Comparison of ENCODE assay signal across 33 cellular contexts in the genomic region with DNA sequence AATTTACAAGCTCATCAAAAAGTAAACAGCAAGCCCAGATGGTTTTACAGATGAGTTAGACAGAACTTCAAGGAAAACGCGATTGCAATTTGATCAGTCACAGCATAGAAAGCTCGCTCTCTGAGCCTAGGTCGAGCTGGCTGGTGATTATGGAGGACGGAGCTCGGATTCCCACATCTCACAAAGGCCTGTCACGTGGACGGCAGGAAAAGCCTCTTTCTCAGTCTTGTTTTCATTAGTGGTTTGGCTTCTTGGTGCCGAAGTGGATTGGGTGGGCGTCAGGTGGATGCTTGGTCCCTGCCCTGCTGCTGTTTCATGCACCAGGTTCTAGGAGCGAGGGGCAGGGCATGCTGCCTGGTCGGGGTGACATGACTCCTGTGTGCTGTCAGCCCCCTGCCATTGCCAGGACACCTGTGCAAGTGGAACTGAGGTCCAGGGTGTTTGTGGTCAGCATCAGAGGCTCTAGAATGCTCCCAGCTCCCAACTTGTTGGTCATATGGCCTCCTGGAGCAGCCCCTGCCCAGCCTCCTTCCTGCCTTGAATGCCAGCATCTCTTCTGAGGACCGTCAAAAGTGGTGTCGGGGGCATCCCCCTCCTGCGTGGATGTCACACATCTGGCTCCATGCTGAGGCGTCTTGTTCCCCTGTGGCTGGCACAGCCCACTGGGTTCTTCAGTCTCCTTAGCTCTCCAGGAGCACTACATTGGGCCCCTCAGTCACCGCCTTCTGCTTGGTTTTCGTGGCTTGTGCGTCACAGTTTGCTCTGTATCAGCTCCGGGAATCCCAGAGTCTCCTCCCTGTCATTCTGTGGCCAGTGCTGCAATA. TPM values are rescaled to one million over a fixed set of nuclear protein-coding genes. Genes with fewer than 3 reads are reported as not detected.
DNase-seq lines count a peak whose midpoint lies in the region; ATAC-seq and TF ChIP-seq lines count a peak whose summit lies in the region.
"Had no signal": no experiment of that assay in that cellular context is flagged by ENCODE, and none has a peak within 500 bp of the region (broad histone marks: within the 10 kb centered on the region; RNA-seq: fewer than 3 reads in every experiment).

No MANE protein-coding gene starts in this region.

- peak; percentile 16 for DNase-seq in activated CD8-positive, alpha-beta T cell treated with anti-CD3 and anti-CD28 coated beads, Interleukin-2, amount 10 ng/mL, durations not matched to agents 7 days and 5 days
- DNase-seq in activated CD8-positive, alpha-beta T cell treated with anti-CD3 and anti-CD28 coated beads for 36 hours = no peak
- DNase-seq in activated CD8-positive, alpha-beta memory T cell treated with anti-CD3 and anti-CD28 coated beads, Interleukin-2, amount 10 ng/mL, durations not matched to agents 7 days and 5 days = peak; percentile 31
- peak; percentile 64 for DNase-seq in left kidney (ENCODE audit: low read depth, low spot score)
- peak; percentile 7 for DNase-seq in stomach
- DNase-seq in glomerular visceral epithelial cell (ENCODE audit: extremely low spot score) = no peak
- DNase-seq in stimulated activated CD4-positive, alpha-beta T cell treated with anti-CD3 and anti-CD28 coated beads, Interleukin-15, amount 100 ng/mL, for 24 hours = no peak
- DNase-seq: activated CD4-positive, alpha-beta T cell treated with anti-CD3 and anti-CD28 coated beads for 4 hours; activated naive CD8-positive, alpha-beta T cell treated with anti-CD3 and anti-CD28 coated beads for 36 hours; CD4-positive, alpha-beta T cell; dermis blood vessel endothelial cell; DMS 273 treated with DMSO at 0.1 percent for 48 hours; EL; hypothalamus; KBM-7; left ventricle myocardium superior; MG63; midbrain; naive thymus-derived CD8-positive, alpha-beta T cell; NCI-H2029 treated with DMSO at 0.1 percent for 48 hours; NCI-H226; NCI-H69; retina; SHP77 treated with DMSO at 0.1 percent for 48 hours had no signal

- H3K27ac Mint-ChIP-seq in activated CD8-positive, alpha-beta T cell treated with anti-CD3 and anti-CD28 coated beads, Interleukin-2, amount 10 ng/mL, durations not matched to agents 7 days and 5 days = no peak overlapping the region
- H3K27ac Mint-ChIP-seq in activated CD8-positive, alpha-beta T cell treated with anti-CD3 and anti-CD28 coated beads for 36 hours = no peak overlapping the region
- H3K27ac Mint-ChIP-seq in activated CD8-positive, alpha-beta memory T cell treated with anti-CD3 and anti-CD28 coated beads, Interleukin-2, amount 10 ng/mL, durations not matched to agents 7 days and 5 days = no peak overlapping the region
- H3K27ac Mint-ChIP-seq in stimulated activated memory B cell treated with anti-CD40 and anti-IgM and Interleukin-4, amounts not matched to agents 10 μg/mL and 1 μg/mL and 100 μg/mL, for 72 hours = no peak overlapping the region
- H3K27ac Mint-ChIP-seq: activated naive CD8-positive, alpha-beta T cell treated with anti-CD3 and anti-CD28 coated beads for 36 hours; activated T-helper 17 cell treated with anti-CD3 and anti-CD28 coated beads, Interleukin-2, amount 50 U/mL, for 72 hours; CD4-positive, alpha-beta T cell; naive thymus-derived CD8-positive, alpha-beta T cell; T-helper 2 cell treated with Interferon-gamma antibody and Interleukin-4, amounts not matched to agents 5 μg/mL and 100 μg/mL, for 36 hours had no signal

- H3K27me3 ChIP-seq in stomach = no peaks in the 10 kb centered on the region
- H3K27me3 ChIP-seq: cardiac muscle cell, MG63, ovary, upper lobe of left lung had no signal

- no peak overlapping the region for H3K4me3 Mint-ChIP-seq in activated CD8-positive, alpha-beta T cell treated with anti-CD3 and anti-CD28 coated beads, Interleukin-2, amount 10 ng/mL, durations not matched to agents 7 days and 5 days
- no peak overlapping the region for H3K4me3 Mint-ChIP-seq in activated CD8-positive, alpha-beta T cell treated with anti-CD3 and anti-CD28 coated beads for 36 hours
- no peak overlapping the region for H3K4me3 Mint-ChIP-seq in activated CD8-positive, alpha-beta memory T cell treated with anti-CD3 and anti-CD28 coated beads, Interleukin-2, amount 10 ng/mL, durations not matched to agents 7 days and 5 days
- H3K4me3 Mint-ChIP-seq in stimulated activated memory B cell treated with anti-CD40 and anti-IgM and Interleukin-4, amounts not matched to agents 10 μg/mL and 1 μg/mL and 100 μg/mL, for 72 hours = no peak overlapping the region
- H3K4me3 Mint-ChIP-seq: activated naive CD8-positive, alpha-beta T cell treated with anti-CD3 and anti-CD28 coated beads for 36 hours; activated T-helper 17 cell treated with anti-CD3 and anti-CD28 coated beads, Interleukin-2, amount 50 U/mL, for 72 hours; CD4-positive, alpha-beta T cell; naive thymus-derived CD8-positive, alpha-beta T cell; T-helper 2 cell treated with Interferon-gamma antibody and Interleukin-4, amounts not matched to agents 5 μg/mL and 100 μg/mL, for 36 hours had no signal

- no peaks in the 10 kb centered on the region for H3K36me3 Mint-ChIP-seq in activated CD8-positive, alpha-beta T cell treated with anti-CD3 and anti-CD28 coated beads, Interleukin-2, amount 10 ng/mL, durations not matched to agents 7 days and 5 days (ENCODE audit: low read depth)
- H3K36me3 Mint-ChIP-seq in activated CD8-positive, alpha-beta T cell treated with anti-CD3 and anti-CD28 coated beads for 36 hours (ENCODE audit: low read depth) = no peaks in the 10 kb centered on the region
- no peaks in the 10 kb centered on the region for H3K36me3 Mint-ChIP-seq in activated CD8-positive, alpha-beta memory T cell treated with anti-CD3 and anti-CD28 coated beads, Interleukin-2, amount 10 ng/mL, durations not matched to agents 7 days and 5 days
- H3K36me3 Mint-ChIP-seq in stimulated activated memory B cell treated with anti-CD40 and anti-IgM and Interleukin-4, amounts not matched to agents 10 μg/mL and 1 μg/mL and 100 μg/mL, for 72 hours = no peaks in the 10 kb centered on the region
- H3K36me3 Mint-ChIP-seq: activated naive CD8-positive, alpha-beta T cell treated with anti-CD3 and anti-CD28 coated beads for 36 hours; naive thymus-derived CD8-positive, alpha-beta T cell had no signal

- no peak overlapping the region for H3K4me3 ChIP-seq in stomach
- H3K4me3 ChIP-seq: cardiac muscle cell, MG63, ovary, smooth muscle cell, upper lobe of left lung had no signal

- no peaks in the 10 kb centered on the region for H3K4me1 ChIP-seq in stomach
- H3K4me1 ChIP-seq: upper lobe of left lung had no signal

- CTCF ChIA-PET in activated CD8-positive, alpha-beta T cell treated with anti-CD3 and anti-CD28 coated beads, Interleukin-2, amount 10 ng/mL, durations not matched to agents 7 days and 5 days (lab: Charles Lee) = no interaction called here
- CTCF ChIA-PET in activated CD8-positive, alpha-beta T cell treated with anti-CD3 and anti-CD28 coated beads for 36 hours (lab: Charles Lee) = no interaction called here
- CTCF ChIA-PET in activated CD8-positive, alpha-beta memory T cell treated with anti-CD3 and anti-CD28 coated beads, Interleukin-2, amount 10 ng/mL, durations not matched to agents 7 days and 5 days (lab: Charles Lee) = no interaction called here

- no peaks in the 10 kb centered on the region for H3K9me3 Mint-ChIP-seq in activated CD8-positive, alpha-beta T cell treated with anti-CD3 and anti-CD28 coated beads, Interleukin-2, amount 10 ng/mL, durations not matched to agents 7 days and 5 days (ENCODE audit: insufficient read depth)
- H3K9me3 Mint-ChIP-seq in activated CD8-positive, alpha-beta T cell treated with anti-CD3 and anti-CD28 coated beads for 36 hours = no peaks in the 10 kb centered on the region
- H3K9me3 Mint-ChIP-seq in activated CD8-positive, alpha-beta memory T cell treated with anti-CD3 and anti-CD28 coated beads, Interleukin-2, amount 10 ng/mL, durations not matched to agents 7 days and 5 days (ENCODE audit: low read depth) = no peaks in the 10 kb centered on the region
- H3K9me3 Mint-ChIP-seq in stimulated activated memory B cell treated with anti-CD40 and anti-IgM and Interleukin-4, amounts not matched to agents 10 μg/mL and 1 μg/mL and 100 μg/mL, for 72 hours = no peaks in the 10 kb centered on the region
- H3K9me3 Mint-ChIP-seq: activated naive CD8-positive, alpha-beta T cell treated with anti-CD3 and anti-CD28 coated beads for 36 hours; activated T-helper 17 cell treated with anti-CD3 and anti-CD28 coated beads, Interleukin-2, amount 50 U/mL, for 72 hours; CD4-positive, alpha-beta T cell; naive thymus-derived CD8-positive, alpha-beta T cell; T-helper 2 cell treated with Interferon-gamma antibody and Interleukin-4, amounts not matched to agents 5 μg/mL and 100 μg/mL, for 36 hours had no signal

- 87 to 90% (median 90%) methylated on average over 18 to 20 of the region's 20 CpGs for WGBS in stomach, 5 donors

- no peak overlapping the region for H3K27ac ChIP-seq in stomach
- H3K27ac ChIP-seq: 22Rv1, cardiac muscle cell, ovary, upper lobe of left lung had no signal

- TF ChIP-seq CTCF in activated CD8-positive, alpha-beta T cell treated with anti-CD3 and anti-CD28 coated beads for 36 hours (IDR thresholded peaks at IDR 0.05) = no peak
- no peak for TF ChIP-seq CTCF in stomach (IDR thresholded peaks at IDR 0.05)

- POLR2A ChIA-PET in activated CD8-positive, alpha-beta T cell treated with anti-CD3 and anti-CD28 coated beads, Interleukin-2, amount 10 ng/mL, durations not matched to agents 7 days and 5 days (lab: Charles Lee) = no interaction called here
- POLR2A ChIA-PET in activated CD8-positive, alpha-beta T cell treated with anti-CD3 and anti-CD28 coated beads for 36 hours (lab: Charles Lee) = no interaction called here

- no peaks in the 10 kb centered on the region for H3K9me3 ChIP-seq in stomach
- H3K9me3 ChIP-seq: MG63, ovary, upper lobe of left lung had no signal

- no peak for TF ChIP-seq POLR2A in stomach (IDR thresholded peaks at IDR 0.05)

- intact Hi-C loops in activated CD8-positive, alpha-beta T cell treated with anti-CD3 and anti-CD28 coated beads for 36 hours (cut with micrococcal nuclease) = no loop called here
- intact Hi-C loops in stomach (cut with DNase I; ENCODE audit: low total_unique reads) = no loop called here

- H3K4me1 Mint-ChIP-seq in activated CD8-positive, alpha-beta T cell treated with anti-CD3 and anti-CD28 coated beads, Interleukin-2, amount 10 ng/mL, durations not matched to agents 7 days and 5 days (ENCODE audit: low read depth) = no peaks in the 10 kb centered on the region
- no peaks in the 10 kb centered on the region for H3K4me1 Mint-ChIP-seq in activated CD8-positive, alpha-beta T cell treated with anti-CD3 and anti-CD28 coated beads for 36 hours (ENCODE audit: low read depth)
- H3K4me1 Mint-ChIP-seq in activated CD8-positive, alpha-beta memory T cell treated with anti-CD3 and anti-CD28 coated beads, Interleukin-2, amount 10 ng/mL, durations not matched to agents 7 days and 5 days = no peaks in the 10 kb centered on the region
- no peaks in the 10 kb centered on the region for H3K4me1 Mint-ChIP-seq in stimulated activated memory B cell treated with anti-CD40 and anti-IgM and Interleukin-4, amounts not matched to agents 10 μg/mL and 1 μg/mL and 100 μg/mL, for 72 hours
- H3K4me1 Mint-ChIP-seq: activated naive CD8-positive, alpha-beta T cell treated with anti-CD3 and anti-CD28 coated beads for 36 hours; activated T-helper 17 cell treated with anti-CD3 and anti-CD28 coated beads, Interleukin-2, amount 50 U/mL, for 72 hours; naive thymus-derived CD8-positive, alpha-beta T cell had no signal

- no peaks in the 10 kb centered on the region for H3K27me3 Mint-ChIP-seq in activated CD8-positive, alpha-beta T cell treated with anti-CD3 and anti-CD28 coated beads, Interleukin-2, amount 10 ng/mL, durations not matched to agents 7 days and 5 days (ENCODE audit: low read depth)
- no peaks in the 10 kb centered on the region for H3K27me3 Mint-ChIP-seq in activated CD8-positive, alpha-beta T cell treated with anti-CD3 and anti-CD28 coated beads for 36 hours
- no peaks in the 10 kb centered on the region for H3K27me3 Mint-ChIP-seq in activated CD8-positive, alpha-beta memory T cell treated with anti-CD3 and anti-CD28 coated beads, Interleukin-2, amount 10 ng/mL, durations not matched to agents 7 days and 5 days
- H3K27me3 Mint-ChIP-seq in stimulated activated memory B cell treated with anti-CD40 and anti-IgM and Interleukin-4, amounts not matched to agents 10 μg/mL and 1 μg/mL and 100 μg/mL, for 72 hours = peaks cover 13% of the 10 kb centered on the region
- H3K27me3 Mint-ChIP-seq: activated naive CD8-positive, alpha-beta T cell treated with anti-CD3 and anti-CD28 coated beads for 36 hours; CD4-positive, alpha-beta T cell had no signal

- H3K36me3 ChIP-seq in stomach = no peaks in the 10 kb centered on the region
- H3K36me3 ChIP-seq: MG63, ovary, upper lobe of left lung had no signal

- no peak for TF ChIP-seq EP300 in stomach (IDR thresholded peaks at IDR 0.05)

- ATAC-seq in activated CD8-positive, alpha-beta T cell treated with anti-CD3 and anti-CD28 coated beads, Interleukin-2, amount 10 ng/mL, durations not matched to agents 7 days and 5 days = no peak
- ATAC-seq in activated CD8-positive, alpha-beta T cell treated with anti-CD3 and anti-CD28 coated beads for 36 hours = no peak
- ATAC-seq in activated CD8-positive, alpha-beta memory T cell treated with anti-CD3 and anti-CD28 coated beads, Interleukin-2, amount 10 ng/mL, durations not matched to agents 7 days and 5 days = no peak
- ATAC-seq in stimulated activated memory B cell treated with anti-CD40 and anti-IgM and Interleukin-4, amounts not matched to agents 10 μg/mL and 1 μg/mL and 100 μg/mL, for 72 hours = no peak
- ATAC-seq: activated T-helper 17 cell treated with anti-CD3 and anti-CD28 coated beads, Interleukin-2, amount 50 U/mL, for 72 hours; HCT116; naive thymus-derived CD8-positive, alpha-beta T cell had no signal

RNA-seq across cellular contexts. Expression of gene ADCY1, which starts 24.7 kb away (rescaled TPM):
- total RNA-seq in activated CD8-positive, alpha-beta T cell treated with anti-CD3 and anti-CD28 coated beads, Interleukin-2, amount 10 ng/mL, durations not matched to agents 7 days and 5 days = under 1 TPM; 0.21 to 0.29 TPM
- under 1 TPM; 0.02 to 0.07 TPM for total RNA-seq in activated CD8-positive, alpha-beta T cell treated with anti-CD3 and anti-CD28 coated beads for 36 hours
- 1 to 10 TPM; 1.3 to 6.7 TPM for total RNA-seq in activated CD8-positive, alpha-beta memory T cell treated with anti-CD3 and anti-CD28 coated beads, Interleukin-2, amount 10 ng/mL, durations not matched to agents 7 days and 5 days
- 1 to 10 TPM in 3 of 5 donors, under 1 TPM in 2; 0.45 to 1.8 (median 1.5) TPM for total RNA-seq in stomach
- polyA plus RNA-seq in stomach = 1 to 10 TPM in 2 of 3 donors, under 1 TPM in 1; 0.33 to 1.5 (median 1.1) TPM
- total RNA-seq: naive thymus-derived CD8-positive, alpha-beta T cell had no signal
- polyA plus RNA-seq: smooth muscle cell had no signal

Comparison
In these comparisons a context has a peak if more than half of its experiments do, and no peak if none do; other contexts are left out.
1. DNase-seq: peak in activated CD8-positive, alpha-beta T cell treated with anti-CD3 and anti-CD28 coated beads, Interleukin-2, amount 10 ng/mL, durations not matched to agents 7 days and 5 days (single experiment), activated CD8-positive, alpha-beta memory T cell treated with anti-CD3 and anti-CD28 coated beads, Interleukin-2, amount 10 ng/mL, durations not matched to agents 7 days and 5 days (single experiment), left kidney (single experiment) and stomach (single experiment); none in activated CD8-positive, alpha-beta T cell treated with anti-CD3 and anti-CD28 coated beads for 36 hours (single experiment), glomerular visceral epithelial cell (single experiment) and stimulated activated CD4-positive, alpha-beta T cell treated with anti-CD3 and anti-CD28 coated beads, Interleukin-15, amount 100 ng/mL, for 24 hours (single experiment).